Comparison of ENCODE assay signal across 8 cellular contexts in the genomic region with DNA sequence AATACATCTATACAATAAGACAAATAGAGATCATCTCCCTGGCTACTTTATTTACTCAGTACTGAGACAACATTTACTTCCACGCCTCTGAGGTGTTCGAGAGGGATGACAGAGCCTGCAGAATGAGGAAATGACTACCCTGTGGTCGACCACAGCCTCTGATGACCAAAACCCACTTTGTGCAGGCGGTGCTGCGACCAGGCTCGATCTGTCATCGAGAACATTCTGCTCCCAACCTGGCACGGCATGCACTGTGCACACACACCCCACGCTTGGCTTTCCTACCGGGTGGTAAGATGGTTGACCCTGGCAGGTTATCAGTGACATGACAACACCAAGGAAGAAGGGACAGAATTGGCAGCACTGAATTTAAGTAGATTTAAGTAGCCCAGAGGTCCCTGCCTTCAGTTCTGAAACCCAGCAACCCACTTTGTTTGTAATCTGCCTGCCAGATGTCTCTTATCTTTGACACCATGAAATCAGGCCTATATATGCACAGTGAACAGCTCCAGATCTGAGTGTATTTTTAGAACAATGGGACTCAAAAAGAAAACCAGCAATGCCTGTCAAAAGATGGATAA. TPM values are rescaled to one million over a fixed set of nuclear protein-coding genes. Genes with fewer than 3 reads are reported as not detected.
DNase-seq lines count a peak whose midpoint lies in the region; ATAC-seq, FAIRE-seq and TF ChIP-seq lines count a peak whose summit lies in the region.

No MANE protein-coding gene starts in this region.

- WGBS in esophagus muscularis mucosa: 44% methylated on average over 10 of the region's 10 CpGs
- 30 to 51% (median 35%) methylated on average over 10 of the region's 10 CpGs for WGBS in psoas muscle, 3 donors

- TF ChIP-seq CTCF in Loucy (conservative IDR thresholded peaks at IDR 0.05; ENCODE audit: low read length) (no peak), esophagus muscularis mucosa (IDR thresholded peaks at IDR 0.05) (no peak), psoas muscle (IDR thresholded peaks at IDR 0.05) (no peak)

- H2AFZ ChIP-seq in Loucy (ENCODE audit: low read length): no peak overlapping the region

- peak; percentile 28 for TF ChIP-seq EP300 in esophagus muscularis mucosa (IDR thresholded peaks at IDR 0.05)

- peaks cover 3% of the 10 kb centered on the region for H4K20me1 ChIP-seq in Loucy (ENCODE audit: insufficient read depth, low read length, poor library complexity, severe bottlenecking)

- peak; percentile 68 for DNase-seq in GM12891 (ENCODE audit: insufficient read length, low spot score)
- DNase-seq in activated CD4-positive, alpha-beta T cell treated with anti-CD3 and anti-CD28 coated beads, Interleukin-2, amount 50 U/mL, for 48 hours: peak; percentile 63 to 74
- DNase-seq in esophagus muscularis mucosa (ENCODE audit: extremely low spot score): no peak
- DNase-seq in psoas muscle: peak; percentile 71 to 82
- DNase-seq in HuH-7 (ENCODE audit: low spot score): no peak
- DNase-seq in ecto neural progenitor cell (ENCODE audit: low spot score): no peak

- no peak for TF ChIP-seq POLR2A in GM12891 (IDR thresholded peaks at IDR 0.05; ENCODE audit: low read depth, low read length)
- TF ChIP-seq POLR2A in esophagus muscularis mucosa (IDR thresholded peaks at IDR 0.05; ENCODE audit: low read depth): no peak

- H3F3A ChIP-seq in Loucy (ENCODE audit: low read depth): no peaks in the 10 kb centered on the region

- H3K27ac ChIP-seq in esophagus muscularis mucosa (replicated peaks in 1 of 4) (peak overlapping the region; percentile 57 to 74 (median 63)), psoas muscle (peak overlapping the region; percentile 91)

- H3K4me3 ChIP-seq in Loucy (ENCODE audit: low read length, poor library complexity, severe bottlenecking) (peak overlapping the region; percentile 10), esophagus muscularis mucosa (no peak overlapping the region), psoas muscle (no peak overlapping the region)

- peak overlapping the region; percentile 11 for H3K9ac ChIP-seq in Loucy (ENCODE audit: low read depth, low read length, poor library complexity, severe bottlenecking)

- FAIRE-seq in GM12891 (lab: Jason Lieb, UNC): peak; percentile 92

- H3K4me1 ChIP-seq in Loucy (ENCODE audit: insufficient read depth, low read length, poor library complexity, severe bottlenecking) (peaks cover 28% of the 10 kb centered on the region), esophagus muscularis mucosa (peaks cover 70 to 88% (median 85%) of the 10 kb centered on the region in 4 donors), psoas muscle (peaks cover 90% of the 10 kb centered on the region)

- intact Hi-C loops in esophagus muscularis mucosa (cut with DNase I): loop anchor here (5.0 kb wide), 2 partner anchors 88 to 428 kb away; a partner anchor contains a TSS
- intact Hi-C loops in psoas muscle (cut with DNase I): loop anchor here (5.0 to 10.0 kb wide), 4 partner anchors 88 to 426 kb away; a partner anchor contains a TSS

- H3K27me3 ChIP-seq in Loucy (ENCODE audit: insufficient read depth, low read length, poor library complexity, severe bottlenecking): no peaks in the 10 kb centered on the region
- no peaks in the 10 kb centered on the region for H3K27me3 ChIP-seq in esophagus muscularis mucosa
- H3K27me3 ChIP-seq in psoas muscle (ENCODE audit: insufficient read depth in 3 of 3, low read length in 2 of 3): no peaks in the 10 kb centered on the region

- H3K36me3 ChIP-seq in Loucy (ENCODE audit: insufficient read depth, low read length) (peaks cover 39% of the 10 kb centered on the region), esophagus muscularis mucosa (peaks cover 4 to 27% (median 14%) of the 10 kb centered on the region in 4 donors), psoas muscle (ENCODE audit: insufficient read depth in 1 of 2, low read depth in 1 of 2) (peaks cover 0 to 17% of the 10 kb centered on the region in 2 donors)

- H3K9me2 ChIP-seq in Loucy (replicated peaks; ENCODE audit: low read depth, low read length): no peaks in the 10 kb centered on the region

- H3K4me2 ChIP-seq in Loucy (ENCODE audit: low read depth, low read length, poor library complexity, severe bottlenecking): peak overlapping the region; percentile 48

- H3K79me2 ChIP-seq in Loucy (ENCODE audit: insufficient read depth, low read length): no peaks in the 10 kb centered on the region

- ATAC-seq in GM21825 (IDR thresholded peaks at IDR 0.05; ENCODE audit: unreplicated experiment) (peak; percentile 81), psoas muscle (peak; percentile 26 to 75 (median 54))

- no peaks in the 10 kb centered on the region for H3K9me3 ChIP-seq in Loucy (ENCODE audit: insufficient read depth, low read depth, low read length)
- H3K9me3 ChIP-seq in esophagus muscularis mucosa: no peaks in the 10 kb centered on the region
- H3K9me3 ChIP-seq in psoas muscle: no peaks in the 10 kb centered on the region

TF ChIP-seq in GM12891, 5 proteins besides CTCF, POLR2A, EP300 and RAD21:
- TF ChIP-seq PAX5 (IDR thresholded peaks at IDR 0.05; ENCODE audit: insufficient read depth, low read length, severe bottlenecking) (peak; percentile 27), POU2F2 (IDR thresholded peaks at IDR 0.05; ENCODE audit: low read depth, low read length) (peak; percentile 94), SPI1 (IDR thresholded peaks at IDR 0.05; ENCODE audit: low read depth, low read length) (peak; percentile 99), POLR2AphosphoS5 (IDR thresholded peaks at IDR 0.05; ENCODE audit: low read depth, low read length) (peak; percentile 71; the same call in 1 of the 2 replicates), TAF1 (IDR thresholded peaks at IDR 0.05; ENCODE audit: low read depth, low read length) (no peak)

RNA-seq across cellular contexts. Expression of a gene that starts 42.6 kb away (rescaled TPM):
- polyA plus RNA-seq in GM12891 (2012; ENCODE audit: low read depth, missing spikeins): 13.6 TPM
- total RNA-seq in esophagus muscularis mucosa: 10 to 100 TPM; 11.3 to 14.3 (median 12.4) TPM
- total RNA-seq in psoas muscle: 10 to 100 TPM; 11.9 to 24.0 (median 14.8) TPM
- polyA plus RNA-seq in psoas muscle: 10 to 100 TPM; 11.4 to 29.7 (median 19.5) TPM

RNA-seq across cellular contexts. Expression of a gene that starts 42.9 kb away (rescaled TPM):
- polyA plus RNA-seq in GM12891 (2012; ENCODE audit: low read depth, missing spikeins): 10.5 TPM
- total RNA-seq in esophagus muscularis mucosa: 10 to 100 TPM; 26.7 to 39.5 (median 33.8) TPM
- total RNA-seq in psoas muscle: 10 to 100 TPM; 32.7 to 55.7 (median 44.4) TPM
- polyA plus RNA-seq in psoas muscle: 10 to 100 TPM; 14.0 to 29.9 (median 29.4) TPM

Comparison
In these comparisons a context has a peak if more than half of its experiments do, and no peak if none do; other contexts are left out.
1. DNase-seq: peak in GM12891 (single experiment), activated CD4-positive, alpha-beta T cell treated with anti-CD3 and anti-CD28 coated beads, Interleukin-2, amount 50 U/mL, for 48 hours (2 of 2) and psoas muscle (2 of 2); none in esophagus muscularis mucosa (single experiment), HuH-7 (single experiment) and ecto neural progenitor cell (single experiment).